In the genomic region with DNA sequence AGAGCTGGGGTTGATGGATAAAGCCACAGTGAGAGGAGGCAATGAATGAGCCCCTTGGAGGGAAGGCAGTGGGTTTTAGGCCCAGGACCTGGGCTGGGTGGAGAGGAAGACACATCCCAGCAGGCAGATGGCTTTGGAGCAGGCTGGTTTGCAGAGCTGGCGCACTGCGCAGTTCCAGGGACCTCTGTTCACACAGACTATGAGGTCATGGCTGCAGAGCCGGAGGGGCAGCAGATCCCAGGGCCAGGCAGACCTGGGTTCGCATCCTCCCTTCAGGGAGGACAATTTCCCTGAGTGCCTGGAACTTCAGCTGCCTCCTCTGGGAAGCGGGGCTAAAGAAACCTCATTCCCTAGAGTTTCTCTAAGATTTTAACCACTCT, we compare ENCODE assay signal across 17 cellular contexts. TPM values are rescaled to one million over a fixed set of nuclear protein-coding genes. Genes with fewer than 3 reads are reported as not detected.
DNase-seq lines count a peak whose midpoint lies in the region; ATAC-seq and TF ChIP-seq lines count a peak whose summit lies in the region.
"Had no signal": no experiment of that assay in that cellular context is flagged by ENCODE, and none has a peak within 500 bp of the region (broad histone marks: within the 10 kb centered on the region; RNA-seq: fewer than 3 reads in every experiment).

No MANE protein-coding gene starts in this region.

- peak overlapping the region; percentile 16 for H3K4me3 Mint-ChIP-seq in central memory CD8-positive, alpha-beta T cell
- peak overlapping the region; percentile 54 to 66 for H3K4me3 Mint-ChIP-seq in stimulated activated naive B cell treated with anti-CD40 and anti-IgM and Interleukin-4, amounts not matched to agents 10 μg/mL and 1 μg/mL and 100 μg/mL, for 72 hours
- H3K4me3 Mint-ChIP-seq in osteocyte (ENCODE audit: unreplicated experiment): no peak overlapping the region

- DNase-seq in heart right ventricle (no peak), Right ventricle myocardium inferior (ENCODE audit: missing footprints) (no peak), OCI-LY7 (ENCODE audit: low spot score) (no peak), osteocyte (ENCODE audit: extremely low spot score, unreplicated experiment) (no peak), GDM1 (lab: John Stamatoyannopoulos, UW) (no peak)
- DNase-seq in central memory CD8-positive, alpha-beta T cell (ENCODE audit: low spot score in 2 of 2): no peak
- DNase-seq in stimulated activated naive B cell treated with anti-CD40 and anti-IgM and Interleukin-4, amounts not matched to agents 10 μg/mL and 1 μg/mL and 100 μg/mL, for 72 hours: no peak
- DNase-seq: mucosa of descending colon; NCI-H2029 treated with DMSO at 0.1 percent for 48 hours; NCI-H748 treated with DMSO at 0.1 percent for 48 hours; stimulated activated CD4-positive, alpha-beta T cell treated with anti-CD3 and anti-CD28 coated beads, Interleukin-12 subunit alpha, Interleukin-12 subunit beta, amount 100 ng/mL, for 4 hours; T-helper 9 cell had no signal

- peak overlapping the region; percentile 39 for H3K4me2 ChIP-seq in OCI-LY7 (ENCODE audit: low read length)

- 93 to 95% methylated on average over 5 of the region's 5 CpGs for WGBS in heart right ventricle, 2 donors

- CTCF ChIA-PET in OCI-LY7 (lab: Charles Lee; ENCODE audit: unreplicated experiment): interaction anchor here (0.8 to 2.2 kb wide), 7 partner anchors 10 to 80 kb away, joined by 4 to 10 read pairs (median 6); no protein-coding TSS in a partner anchor

- peaks cover 17% of the 10 kb centered on the region for H3K4me1 Mint-ChIP-seq in central memory CD8-positive, alpha-beta T cell
- H3K4me1 Mint-ChIP-seq in stimulated activated naive B cell treated with anti-CD40 and anti-IgM and Interleukin-4, amounts not matched to agents 10 μg/mL and 1 μg/mL and 100 μg/mL, for 72 hours: peaks cover 16 to 25% of the 10 kb centered on the region in 2 donors
- peaks cover 1% of the 10 kb centered on the region for H3K4me1 Mint-ChIP-seq in osteocyte (ENCODE audit: unreplicated experiment)

- H3K36me3 ChIP-seq in heart right ventricle (peaks cover 0 to 69% (median 12%) of the 10 kb centered on the region in 9 donors), OCI-LY7 (ENCODE audit: insufficient read depth, low read length) (no peaks in the 10 kb centered on the region)

- intact Hi-C loops in heart right ventricle (cut with DNase I): loop anchor here in 1 of 10 donors (10.0 kb wide), 2 partner anchors 194 to 354 kb away; partner anchors contain the start of gene PHF21A
- intact Hi-C loops in Right ventricle myocardium inferior (cut with DNase I): loop anchor here (10.0 kb wide), 1 partner anchor 194 kb away; the partner anchor contains the start of gene PHF21A
- intact Hi-C loops in OCI-LY7 (cut with micrococcal nuclease; ENCODE audit: unreplicated experiment): no loop called here

- no peaks in the 10 kb centered on the region for H3K9me2 ChIP-seq in OCI-LY7 (ENCODE audit: insufficient read depth, low read length)

- H3K79me2 ChIP-seq in OCI-LY7 (ENCODE audit: insufficient read depth, low read depth, low read length): no peaks in the 10 kb centered on the region

- POLR2A ChIA-PET in OCI-LY7 (lab: Charles Lee): interaction anchor here (0.6 to 3.0 kb wide), 7 partner anchors 9 to 158 kb away, joined by 3 to 15 read pairs (median 6); no protein-coding TSS in a partner anchor

- no peaks in the 10 kb centered on the region for H3K9me3 Mint-ChIP-seq in central memory CD8-positive, alpha-beta T cell
- peaks cover 3 to 10% of the 10 kb centered on the region in 2 donors for H3K9me3 Mint-ChIP-seq in stimulated activated naive B cell treated with anti-CD40 and anti-IgM and Interleukin-4, amounts not matched to agents 10 μg/mL and 1 μg/mL and 100 μg/mL, for 72 hours
- H3K9me3 Mint-ChIP-seq in osteocyte (ENCODE audit: unreplicated experiment): no peaks in the 10 kb centered on the region

- H3K4me1 ChIP-seq in heart right ventricle (peaks cover 0 to 56% (median 26%) of the 10 kb centered on the region in 9 donors), OCI-LY7 (ENCODE audit: insufficient read depth, low read length, poor library complexity, severe bottlenecking) (peaks cover 14% of the 10 kb centered on the region)

- H4K20me1 ChIP-seq in OCI-LY7 (ENCODE audit: insufficient read depth, low read length): no peaks in the 10 kb centered on the region

- H3K27me3 ChIP-seq in heart right ventricle: no peaks in the 10 kb centered on the region

- H3K4me3 ChIP-seq in heart right ventricle (no peak overlapping the region), OCI-LY7 (ENCODE audit: low read depth, low read length, poor library complexity, severe bottlenecking) (no peak overlapping the region)
- H3K4me3 ChIP-seq: mucosa of descending colon had no signal

- ATAC-seq in heart right ventricle (no peak), Right ventricle myocardium inferior (no peak), HG02798 (IDR thresholded peaks at IDR 0.05; ENCODE audit: poor library complexity, unreplicated experiment) (no peak)
- no peak for ATAC-seq in central memory CD8-positive, alpha-beta T cell (replicated peaks; ENCODE audit: extremely low read depth, poor library complexity, severe bottlenecking)
- ATAC-seq in stimulated activated naive B cell treated with anti-CD40 and anti-IgM and Interleukin-4, amounts not matched to agents 10 μg/mL and 1 μg/mL and 100 μg/mL, for 72 hours (replicated peaks): no peak

- H2AFZ ChIP-seq in OCI-LY7 (ENCODE audit: low read length): peak overlapping the region; percentile 81

- no TSS peak for BruUV-seq in OCI-LY7 (replicated peaks; lab: Mats Ljungman, UMichigan)

- peaks cover 10% of the 10 kb centered on the region for H3K27me3 Mint-ChIP-seq in central memory CD8-positive, alpha-beta T cell
- H3K27me3 Mint-ChIP-seq in stimulated activated naive B cell treated with anti-CD40 and anti-IgM and Interleukin-4, amounts not matched to agents 10 μg/mL and 1 μg/mL and 100 μg/mL, for 72 hours: peaks cover 6% of the 10 kb centered on the region in 2 donors
- H3K27me3 Mint-ChIP-seq in osteocyte (ENCODE audit: unreplicated experiment): no peaks in the 10 kb centered on the region
- H3K27me3 Mint-ChIP-seq: progenitor cell of endocrine pancreas had no signal

- TF ChIP-seq CTCF in heart right ventricle (IDR thresholded peaks at IDR 0.05): no peak
- TF ChIP-seq CTCF in OCI-LY7 (conservative IDR thresholded peaks at IDR 0.05; ENCODE audit: low read length): no peak
- no peak for TF ChIP-seq CTCF in osteocyte (IDR thresholded peaks at IDR 0.05)

- H3K27ac ChIP-seq in heart right ventricle (peak overlapping the region in 7 of 10 donors; percentile 4 to 79 (median 47)), OCI-LY7 (ENCODE audit: low read depth, low read length, poor library complexity, severe bottlenecking) (peak overlapping the region; percentile 37)
- H3K27ac ChIP-seq: epithelial cell of prostate, RWPE1 had no signal

- no peaks in the 10 kb centered on the region for H3K9me3 ChIP-seq in heart right ventricle
- no peaks in the 10 kb centered on the region for H3K9me3 ChIP-seq in OCI-LY7 (ENCODE audit: low read length)
- H3K9me3 ChIP-seq: mucosa of descending colon had no signal

- peaks cover 2% of the 10 kb centered on the region for H3K36me3 Mint-ChIP-seq in central memory CD8-positive, alpha-beta T cell (ENCODE audit: insufficient read depth)
- H3K36me3 Mint-ChIP-seq in stimulated activated naive B cell treated with anti-CD40 and anti-IgM and Interleukin-4, amounts not matched to agents 10 μg/mL and 1 μg/mL and 100 μg/mL, for 72 hours: peaks cover 0 to 1% of the 10 kb centered on the region in 2 donors
- peaks cover 38% of the 10 kb centered on the region for H3K36me3 Mint-ChIP-seq in osteocyte (ENCODE audit: unreplicated experiment)

- H3K27ac Mint-ChIP-seq in central memory CD8-positive, alpha-beta T cell (ENCODE audit: low read depth): peak overlapping the region; percentile 33
- H3K27ac Mint-ChIP-seq in stimulated activated naive B cell treated with anti-CD40 and anti-IgM and Interleukin-4, amounts not matched to agents 10 μg/mL and 1 μg/mL and 100 μg/mL, for 72 hours: peak overlapping the region; percentile 68
- no peak overlapping the region for H3K27ac Mint-ChIP-seq in osteocyte (ENCODE audit: unreplicated experiment)
- H3K27ac Mint-ChIP-seq: progenitor cell of endocrine pancreas had no signal

RNA-seq across cellular contexts. Expression of gene DGKZ, which starts 28.2 kb away (rescaled TPM):
- total RNA-seq in heart right ventricle (10 to 100 TPM; 46.4 to 77.9 (median 60.1) TPM), Right ventricle myocardium inferior (67.5 TPM), OCI-LY7 (2022) (141 and 163 TPM in 2 replicates), osteocyte (48.6 and 49.9 TPM in 2 replicates)
- 100 to 1,000 TPM in 1 of 2 donors, 10 to 100 TPM in 1; 31.9 to 107 TPM for polyA plus RNA-seq in heart right ventricle
- total RNA-seq in OCI-LY7 (2014; rRNA removed; shearing (Covaris generic)): 110 and 134 TPM in 2 replicates

RNA-seq across cellular contexts. Expression of gene CREB3L1, which starts 41.6 kb away (rescaled TPM):
- total RNA-seq in heart right ventricle (100 to 1,000 TPM in 1 of 10 donors, 10 to 100 TPM in 9; 14.9 to 127 (median 36.1) TPM), Right ventricle myocardium inferior (64.1 TPM), OCI-LY7 (2022) (0.15 and 0.17 TPM in 2 replicates), osteocyte (77.0 and 78.6 TPM in 2 replicates)
- 10 to 100 TPM in 1 of 2 donors, 1 to 10 TPM in 1; 9.7 to 49.5 TPM for polyA plus RNA-seq in heart right ventricle
- total RNA-seq in OCI-LY7 (2014; rRNA removed; shearing (Covaris generic)): not detected in 2 replicates
- total RNA-seq: activated CD8-positive, alpha-beta memory T cell treated with anti-CD3 and anti-CD28 coated beads for 36 hours had no signal

Comparison
In these comparisons a context has a peak if more than half of its experiments do, and no peak if none do; other contexts are left out.
1. RNA of gene CREB3L1, which starts 41.6 kb away (total RNA-seq): 77.0 to 78.6 TPM in osteocyte, 64.1 TPM in Right ventricle myocardium inferior (single experiment) and 14.9 to 127 TPM in heart right ventricle; 0.15 to 0.17 TPM in OCI-LY7; every median in the first group is over 10 times any median in the second.